Comparison of ENCODE assay signal across 17 cellular contexts in genomic region chr13:42394361-42395065, GRCh38.
DNase-seq lines count a peak whose midpoint lies in the region; ATAC-seq and TF ChIP-seq lines count a peak whose summit lies in the region.
"Had no signal": no experiment of that assay in that cellular context is flagged by ENCODE, and none has a peak within 500 bp of the region (broad histone marks: within the 10 kb centered on the region; RNA-seq: fewer than 3 reads in every experiment).

No MANE protein-coding gene starts in this region.

- 65% methylated on average over 5 of the region's 5 CpGs for WGBS in thymus
- 71 to 74% methylated on average over 5 of the region's 5 CpGs for WGBS in lower leg skin, 2 donors

- H3K27ac Mint-ChIP-seq in T-helper 1 cell treated with Interleukin-12 subunit alpha and Interleukin-12 subunit beta and Interleukin-4 antibody, amounts not matched to agents 30 μg/mL and 1 μg/mL, for 36 hours = peak overlapping the region; percentile 94
- H3K27ac Mint-ChIP-seq in central memory CD8-positive, alpha-beta T cell (ENCODE audit: low read depth) = peak overlapping the region; percentile 84
- H3K27ac Mint-ChIP-seq: progenitor cell of endocrine pancreas had no signal

- H3K27me3 Mint-ChIP-seq in T-helper 1 cell treated with Interleukin-12 subunit alpha and Interleukin-12 subunit beta and Interleukin-4 antibody, amounts not matched to agents 30 μg/mL and 1 μg/mL, for 36 hours (ENCODE audit: low read depth) = no peaks in the 10 kb centered on the region
- H3K27me3 Mint-ChIP-seq in central memory CD8-positive, alpha-beta T cell = no peaks in the 10 kb centered on the region

- H3K4me3 ChIP-seq in thymus (ENCODE audit: low read length) = no peak overlapping the region
- no peak overlapping the region for H3K4me3 ChIP-seq in lower leg skin (ENCODE audit: low read depth, poor library complexity, severe bottlenecking)
- H3K4me3 ChIP-seq: ascending aorta, coronary artery, esophagus muscularis mucosa, tibial artery had no signal

- peak overlapping the region; percentile 73 for H3K4me3 Mint-ChIP-seq in T-helper 1 cell treated with Interleukin-12 subunit alpha and Interleukin-12 subunit beta and Interleukin-4 antibody, amounts not matched to agents 30 μg/mL and 1 μg/mL, for 36 hours
- peak overlapping the region; percentile 65 for H3K4me3 Mint-ChIP-seq in central memory CD8-positive, alpha-beta T cell

- DNase-seq in stimulated activated CD4-positive, alpha-beta T cell treated with anti-CD3 and anti-CD28 coated beads, Interleukin-1b, Interleukin-23, amount 100 ng/mL, for 48 hours = peak; percentile 34
- no peak for DNase-seq in stimulated activated CD4-positive, alpha-beta T cell treated with anti-CD3 and anti-CD28 coated beads, Interleukin-15, amount 100 ng/mL, for 24 hours
- no peak for DNase-seq in central memory CD8-positive, alpha-beta T cell (ENCODE audit: low spot score in 2 of 2)
- DNase-seq in lower leg skin (ENCODE audit: low spot score in 2 of 2) (no peak), NCI-H524 (lab: John Stamatoyannopoulos, UW) (no peak)
- DNase-seq: EL; GOT3; NCI-H1930; stimulated activated CD4-positive, alpha-beta T cell treated with anti-CD3 and anti-CD28 coated beads, Interleukin-12 subunit alpha, Interleukin-12 subunit beta, amount 100 ng/mL, for 4 hours; tibial artery had no signal

- no peaks in the 10 kb centered on the region for H3K27me3 ChIP-seq in thymus (ENCODE audit: control insufficient read depth, insufficient read depth)
- H3K27me3 ChIP-seq: ascending aorta, esophagus muscularis mucosa, tibial artery had no signal

- peaks cover 58% of the 10 kb centered on the region for H3K4me1 Mint-ChIP-seq in T-helper 1 cell treated with Interleukin-12 subunit alpha and Interleukin-12 subunit beta and Interleukin-4 antibody, amounts not matched to agents 30 μg/mL and 1 μg/mL, for 36 hours (ENCODE audit: low read depth)
- H3K4me1 Mint-ChIP-seq in central memory CD8-positive, alpha-beta T cell = peaks cover 59% of the 10 kb centered on the region

- intact Hi-C loops in lower leg skin (cut with DNase I; ENCODE audit: low total_unique reads) = no loop called here

- no peaks in the 10 kb centered on the region for H3K36me3 ChIP-seq in thymus (ENCODE audit: control insufficient read depth, insufficient read depth)
- H3K36me3 ChIP-seq: ascending aorta, esophagus muscularis mucosa, tibial artery had no signal

- no peak for ATAC-seq in central memory CD8-positive, alpha-beta T cell (replicated peaks; ENCODE audit: extremely low read depth, poor library complexity, severe bottlenecking)
- ATAC-seq in GM18502 (IDR thresholded peaks at IDR 0.05; ENCODE audit: poor library complexity, unreplicated experiment) = no peak

- TF ChIP-seq POLR2A in lower leg skin (IDR thresholded peaks at IDR 0.05) = no peak

- no peaks in the 10 kb centered on the region for H3K9me3 ChIP-seq in thymus (ENCODE audit: control insufficient read depth)
- H3K9me3 ChIP-seq: ascending aorta, esophagus muscularis mucosa, tibial artery had no signal

- H3K27ac ChIP-seq in thymus (ENCODE audit: low read depth) = peak overlapping the region; percentile 89
- H3K27ac ChIP-seq: ascending aorta, coronary artery, esophagus muscularis mucosa, tibial artery had no signal

- peaks cover 45% of the 10 kb centered on the region for H3K4me1 ChIP-seq in thymus (ENCODE audit: control insufficient read depth, insufficient read depth, low read length)
- H3K4me1 ChIP-seq: ascending aorta, esophagus muscularis mucosa, tibial artery had no signal

- TF ChIP-seq CTCF in lower leg skin (IDR thresholded peaks at IDR 0.05) = no peak

- no peaks in the 10 kb centered on the region for H3K9me3 Mint-ChIP-seq in T-helper 1 cell treated with Interleukin-12 subunit alpha and Interleukin-12 subunit beta and Interleukin-4 antibody, amounts not matched to agents 30 μg/mL and 1 μg/mL, for 36 hours
- no peaks in the 10 kb centered on the region for H3K9me3 Mint-ChIP-seq in central memory CD8-positive, alpha-beta T cell

- H3K36me3 Mint-ChIP-seq in T-helper 1 cell treated with Interleukin-12 subunit alpha and Interleukin-12 subunit beta and Interleukin-4 antibody, amounts not matched to agents 30 μg/mL and 1 μg/mL, for 36 hours (ENCODE audit: low read depth) = peaks cover 3% of the 10 kb centered on the region
- H3K36me3 Mint-ChIP-seq in central memory CD8-positive, alpha-beta T cell (ENCODE audit: insufficient read depth) = peaks cover 2% of the 10 kb centered on the region
